Comparison of ENCODE assay signal across 8 cellular contexts in genomic region chr1:227934476-227935313, GRCh38. TPM values are rescaled to one million over a fixed set of nuclear protein-coding genes. Genes with fewer than 3 reads are reported as not detected.
DNase-seq lines count a peak whose midpoint lies in the region; ATAC-seq and TF ChIP-seq lines count a peak whose summit lies in the region.

No MANE protein-coding gene starts in this region.

- no peak overlapping the region for H3K9ac ChIP-seq in SK-N-SH

- ATAC-seq in psoas muscle = peak; percentile 93 to 94 (median 93)
- ATAC-seq in GM19023 (IDR thresholded peaks at IDR 0.05; ENCODE audit: unreplicated experiment) = no peak

- H3K9me2 ChIP-seq in SK-N-SH = no peaks in the 10 kb centered on the region

- no peaks in the 10 kb centered on the region for H3K4me1 ChIP-seq in effector memory CD4-positive, alpha-beta T cell (ENCODE audit: control insufficient read depth, insufficient read depth, low read length, poor library complexity, severe bottlenecking)
- H3K4me1 ChIP-seq in psoas muscle (peaks cover 30% of the 10 kb centered on the region), SK-N-SH (ENCODE audit: control insufficient read depth in 1 of 2, insufficient read depth in 2 of 2, low read depth in 1 of 2, low read length in 1 of 2) (no peaks in the 10 kb centered on the region)

- TF ChIP-seq CTCF in psoas muscle (IDR thresholded peaks at IDR 0.05) (no peak), SK-N-SH (IDR thresholded peaks at IDR 0.05) (no peak)

- H3K9me3 ChIP-seq in effector memory CD4-positive, alpha-beta T cell (ENCODE audit: control insufficient read depth, low read length) = no peaks in the 10 kb centered on the region
- no peaks in the 10 kb centered on the region for H3K9me3 ChIP-seq in psoas muscle
- no peaks in the 10 kb centered on the region for H3K9me3 ChIP-seq in SK-N-SH

- H3K79me2 ChIP-seq in SK-N-SH (ENCODE audit: insufficient read depth) = no peaks in the 10 kb centered on the region

- no peak overlapping the region for H2AFZ ChIP-seq in SK-N-SH (ENCODE audit: low read depth)

- H3K36me3 ChIP-seq in effector memory CD4-positive, alpha-beta T cell (ENCODE audit: control insufficient read depth, insufficient read depth, low read length) = no peaks in the 10 kb centered on the region
- H3K36me3 ChIP-seq in psoas muscle (ENCODE audit: insufficient read depth in 1 of 2, low read depth in 1 of 2) (no peaks in the 10 kb centered on the region), SK-N-SH (replicated peaks in 1 of 2; ENCODE audit: control insufficient read depth in 1 of 2, insufficient read depth in 2 of 2, low read length in 1 of 2) (no peaks in the 10 kb centered on the region)

- H4K20me1 ChIP-seq in SK-N-SH (ENCODE audit: insufficient read depth) = no peaks in the 10 kb centered on the region

- POLR2A ChIA-PET in SK-N-SH (lab: Yijun Ruan, JAX) = no interaction called here

- no peaks in the 10 kb centered on the region for H3K27me3 ChIP-seq in effector memory CD4-positive, alpha-beta T cell (replicated peaks; ENCODE audit: control insufficient read depth, insufficient read depth, low read length, poor library complexity, severe bottlenecking)
- H3K27me3 ChIP-seq in psoas muscle (ENCODE audit: insufficient read depth in 3 of 3, low read length in 2 of 3) (no peaks in the 10 kb centered on the region), SK-N-SH (ENCODE audit: insufficient read depth) (no peaks in the 10 kb centered on the region)

- no peak overlapping the region for H3K4me3 ChIP-seq in effector memory CD4-positive, alpha-beta T cell (ENCODE audit: insufficient read depth, low read depth, low read length, poor library complexity, severe bottlenecking)
- H3K4me3 ChIP-seq in psoas muscle (no peak overlapping the region), SK-N-SH (ENCODE audit: low read depth in 2 of 2, low read length in 1 of 2) (no peak overlapping the region)

- CTCF ChIA-PET in SK-N-SH (lab: Yijun Ruan, JAX) = interaction anchor here (1.8 kb wide), 1 partner anchor 11 kb away, joined by 5 read pairs; no protein-coding TSS in a partner anchor

- TF ChIP-seq RAD21 in SK-N-SH (IDR thresholded peaks at IDR 0.05; ENCODE audit: low read length) = no peak

- intact Hi-C loops in psoas muscle (cut with DNase I) = no loop called here

- TF ChIP-seq EP300 in SK-N-SH (IDR thresholded peaks at IDR 0.05; ENCODE audit: borderline replicate concordance in 1 of 2, low read depth in 1 of 2, low read length in 1 of 2) = no peak

- H3K27ac ChIP-seq in effector memory CD4-positive, alpha-beta T cell (ENCODE audit: insufficient read depth, low read length, poor library complexity, severe bottlenecking) = no peak overlapping the region
- peak overlapping the region; percentile 82 for H3K27ac ChIP-seq in psoas muscle
- no peak overlapping the region for H3K27ac ChIP-seq in SK-N-SH (ENCODE audit: low read depth in 2 of 2, low read length in 1 of 2)

- WGBS in psoas muscle, 3 donors = 19 to 34% (median 19%) methylated on average over 5 of the region's 5 CpGs
- WGBS in SK-N-SH (ENCODE audit: low lambda C conversion rate) = 53% methylated on average over 5 of the region's 5 CpGs

- no peak overlapping the region for H3K4me2 ChIP-seq in SK-N-SH

- H3F3A ChIP-seq in SK-N-SH (replicated peaks; ENCODE audit: insufficient read depth) = peaks cover 11% of the 10 kb centered on the region

- DNase-seq in EL (peak; percentile 57), T-helper 22 cell (ENCODE audit: low read depth) (peak; percentile 32), psoas muscle (peak; percentile 64 to 72), SK-N-SH (no peak), NCI-H510A treated with DMSO at 0.1 percent for 48 hours (lab: John Stamatoyannopoulos, UW) (no peak), kidney glomerular epithelial cell (lab: John Stamatoyannopoulos, UW) (no peak)
- peak; percentile 8 to 12 (median 9) for DNase-seq in effector memory CD4-positive, alpha-beta T cell

TF ChIP-seq in SK-N-SH, 30 proteins besides CTCF, POLR2A, EP300 and RAD21 (continues in another document):
- TF ChIP-seq JUND (IDR thresholded peaks at IDR 0.05) = no peak
- no peak for TF ChIP-seq NRF1 (IDR thresholded peaks at IDR 0.05; ENCODE audit: low read depth, low read length)
- no peak for TF ChIP-seq POLR2AphosphoS5 (IDR thresholded peaks at IDR 0.05; ENCODE audit: low read depth, low read length)
- TF ChIP-seq FOXJ3 (CRISPR knock-in tag; IDR thresholded peaks at IDR 0.05) = no peak
- TF ChIP-seq, protein P1, sequence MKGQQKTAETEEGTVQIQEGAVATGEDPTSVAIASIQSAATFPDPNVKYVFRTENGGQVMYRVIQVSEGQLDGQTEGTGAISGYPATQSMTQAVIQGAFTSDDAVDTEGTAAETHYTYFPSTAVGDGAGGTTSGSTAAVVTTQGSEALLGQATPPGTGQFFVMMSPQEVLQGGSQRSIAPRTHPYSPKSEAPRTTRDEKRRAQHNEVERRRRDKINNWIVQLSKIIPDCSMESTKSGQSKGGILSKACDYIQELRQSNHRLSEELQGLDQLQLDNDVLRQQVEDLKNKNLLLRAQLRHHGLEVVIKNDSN (IDR thresholded peaks at IDR 0.05; ENCODE audit: borderline replicate concordance, low read depth) = no peak
- no peak for TF ChIP-seq USF2 (IDR thresholded peaks at IDR 0.05; ENCODE audit: borderline replicate concordance, low read depth, low read length)
- no peak for TF ChIP-seq YY1 (IDR thresholded peaks at IDR 0.05; ENCODE audit: low read depth)
- TF ChIP-seq, protein P2, sequence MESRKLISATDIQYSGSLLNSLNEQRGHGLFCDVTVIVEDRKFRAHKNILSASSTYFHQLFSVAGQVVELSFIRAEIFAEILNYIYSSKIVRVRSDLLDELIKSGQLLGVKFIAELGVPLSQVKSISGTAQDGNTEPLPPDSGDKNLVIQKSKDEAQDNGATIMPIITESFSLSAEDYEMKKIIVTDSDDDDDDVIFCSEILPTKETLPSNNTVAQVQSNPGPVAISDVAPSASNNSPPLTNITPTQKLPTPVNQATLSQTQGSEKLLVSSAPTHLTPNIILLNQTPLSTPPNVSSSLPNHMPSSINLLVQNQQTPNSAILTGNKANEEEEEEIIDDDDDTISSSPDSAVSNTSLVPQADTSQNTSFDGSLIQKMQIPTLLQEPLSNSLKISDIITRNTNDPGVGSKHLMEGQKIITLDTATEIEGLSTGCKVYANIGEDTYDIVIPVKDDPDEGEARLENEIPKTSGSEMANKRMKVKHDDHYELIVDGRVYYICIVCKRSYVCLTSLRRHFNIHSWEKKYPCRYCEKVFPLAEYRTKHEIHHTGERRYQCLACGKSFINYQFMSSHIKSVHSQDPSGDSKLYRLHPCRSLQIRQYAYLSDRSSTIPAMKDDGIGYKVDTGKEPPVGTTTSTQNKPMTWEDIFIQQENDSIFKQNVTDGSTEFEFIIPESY (IDR thresholded peaks at IDR 0.05; ENCODE audit: borderline replicate concordance, low read depth) = no peak
- no peak for TF ChIP-seq REST (IDR thresholded peaks at IDR 0.05; ENCODE audit: low read depth, low read length)
- no peak for TF ChIP-seq TCF12 (IDR thresholded peaks at IDR 0.05)
- no peak for TF ChIP-seq TEAD4 (IDR thresholded peaks at IDR 0.05; ENCODE audit: borderline replicate concordance, insufficient read depth)
- TF ChIP-seq RFX5 (IDR thresholded peaks at IDR 0.05; ENCODE audit: low read length) = no peak
- no peak for TF ChIP-seq GATA2 (CRISPR knock-in tag; IDR thresholded peaks at IDR 0.05)
- no peak for TF ChIP-seq EZH2phosphoT487 (IDR thresholded peaks at IDR 0.05; ENCODE audit: borderline replicate concordance, low read depth)
- no peak for TF ChIP-seq FOXM1 (IDR thresholded peaks at IDR 0.05; ENCODE audit: low read depth)
- TF ChIP-seq RCOR1 (IDR thresholded peaks at IDR 0.05; ENCODE audit: low read length) = no peak
- TF ChIP-seq ELF1 (IDR thresholded peaks at IDR 0.05) = no peak
- TF ChIP-seq RXRA (IDR thresholded peaks at IDR 0.05; ENCODE audit: borderline replicate concordance, low read depth) = no peak

RNA-seq across cellular contexts. Expression of gene WNT9A, which starts 13.0 kb away (rescaled TPM):
- 10 to 100 TPM in 3 of 4 donors, 1 to 10 TPM in 1; 7.6 to 49.7 (median 23.1) TPM for total RNA-seq in psoas muscle
- polyA plus RNA-seq in psoas muscle = 10 to 100 TPM in 2 of 3 donors, 1 to 10 TPM in 1; 7.9 to 25.8 (median 18.1) TPM
- polyA plus RNA-seq in SK-N-SH (2012; rRNA removed) = 0.31 and 0.36 TPM in 2 replicates
- polyA plus RNA-seq in SK-N-SH (2012; cell fraction: cytosol; rRNA removed) = 0.26 and 0.31 TPM in 2 replicates
- 0.50 and 0.67 TPM in 2 replicates for polyA plus RNA-seq in SK-N-SH (2012; cell fraction: nucleus; rRNA removed)

Comparison
In these comparisons a context has a peak if more than half of its experiments do, and no peak if none do; other contexts are left out.
1. DNase-seq: peak in EL (single experiment), T-helper 22 cell (single experiment), effector memory CD4-positive, alpha-beta T cell (3 of 3) and psoas muscle (2 of 2); none in SK-N-SH (single experiment), NCI-H510A treated with DMSO at 0.1 percent for 48 hours (single experiment) and kidney glomerular epithelial cell (single experiment).
2. RNA of gene WNT9A, which starts 13.0 kb away (polyA plus RNA-seq): 7.9 to 25.8 TPM in psoas muscle; 0.26 to 0.67 TPM in SK-N-SH; every median in the first group is over 4 times any median in the second.